ENCODE assay signal across 1 cellular context in the genomic region with DNA sequence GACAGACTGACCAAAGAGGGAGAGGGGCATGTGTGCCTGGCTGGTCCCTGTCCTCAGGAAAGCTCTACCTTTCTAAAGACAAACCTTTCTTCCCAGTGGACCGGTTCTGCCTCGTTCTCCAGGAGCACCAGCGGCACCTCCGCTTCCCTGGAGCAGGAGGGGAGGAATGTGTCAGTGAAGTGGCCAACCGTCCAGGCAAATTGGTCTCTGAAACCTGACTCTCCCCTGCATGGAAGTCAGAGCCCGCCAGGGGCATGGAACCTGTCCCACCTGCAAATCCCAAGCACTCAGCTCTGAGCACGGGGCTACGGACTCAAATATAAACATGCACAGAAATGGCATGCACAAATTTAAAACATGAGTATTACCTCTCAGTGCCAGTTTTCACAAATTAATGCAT.
TF ChIP-seq lines count a peak whose summit lies in the region.

No MANE protein-coding gene starts in this region.

TF ChIP-seq in GM23338, 12 proteins besides CTCF, POLR2A, EP300 and RAD21:
- TF ChIP-seq, protein P1, sequence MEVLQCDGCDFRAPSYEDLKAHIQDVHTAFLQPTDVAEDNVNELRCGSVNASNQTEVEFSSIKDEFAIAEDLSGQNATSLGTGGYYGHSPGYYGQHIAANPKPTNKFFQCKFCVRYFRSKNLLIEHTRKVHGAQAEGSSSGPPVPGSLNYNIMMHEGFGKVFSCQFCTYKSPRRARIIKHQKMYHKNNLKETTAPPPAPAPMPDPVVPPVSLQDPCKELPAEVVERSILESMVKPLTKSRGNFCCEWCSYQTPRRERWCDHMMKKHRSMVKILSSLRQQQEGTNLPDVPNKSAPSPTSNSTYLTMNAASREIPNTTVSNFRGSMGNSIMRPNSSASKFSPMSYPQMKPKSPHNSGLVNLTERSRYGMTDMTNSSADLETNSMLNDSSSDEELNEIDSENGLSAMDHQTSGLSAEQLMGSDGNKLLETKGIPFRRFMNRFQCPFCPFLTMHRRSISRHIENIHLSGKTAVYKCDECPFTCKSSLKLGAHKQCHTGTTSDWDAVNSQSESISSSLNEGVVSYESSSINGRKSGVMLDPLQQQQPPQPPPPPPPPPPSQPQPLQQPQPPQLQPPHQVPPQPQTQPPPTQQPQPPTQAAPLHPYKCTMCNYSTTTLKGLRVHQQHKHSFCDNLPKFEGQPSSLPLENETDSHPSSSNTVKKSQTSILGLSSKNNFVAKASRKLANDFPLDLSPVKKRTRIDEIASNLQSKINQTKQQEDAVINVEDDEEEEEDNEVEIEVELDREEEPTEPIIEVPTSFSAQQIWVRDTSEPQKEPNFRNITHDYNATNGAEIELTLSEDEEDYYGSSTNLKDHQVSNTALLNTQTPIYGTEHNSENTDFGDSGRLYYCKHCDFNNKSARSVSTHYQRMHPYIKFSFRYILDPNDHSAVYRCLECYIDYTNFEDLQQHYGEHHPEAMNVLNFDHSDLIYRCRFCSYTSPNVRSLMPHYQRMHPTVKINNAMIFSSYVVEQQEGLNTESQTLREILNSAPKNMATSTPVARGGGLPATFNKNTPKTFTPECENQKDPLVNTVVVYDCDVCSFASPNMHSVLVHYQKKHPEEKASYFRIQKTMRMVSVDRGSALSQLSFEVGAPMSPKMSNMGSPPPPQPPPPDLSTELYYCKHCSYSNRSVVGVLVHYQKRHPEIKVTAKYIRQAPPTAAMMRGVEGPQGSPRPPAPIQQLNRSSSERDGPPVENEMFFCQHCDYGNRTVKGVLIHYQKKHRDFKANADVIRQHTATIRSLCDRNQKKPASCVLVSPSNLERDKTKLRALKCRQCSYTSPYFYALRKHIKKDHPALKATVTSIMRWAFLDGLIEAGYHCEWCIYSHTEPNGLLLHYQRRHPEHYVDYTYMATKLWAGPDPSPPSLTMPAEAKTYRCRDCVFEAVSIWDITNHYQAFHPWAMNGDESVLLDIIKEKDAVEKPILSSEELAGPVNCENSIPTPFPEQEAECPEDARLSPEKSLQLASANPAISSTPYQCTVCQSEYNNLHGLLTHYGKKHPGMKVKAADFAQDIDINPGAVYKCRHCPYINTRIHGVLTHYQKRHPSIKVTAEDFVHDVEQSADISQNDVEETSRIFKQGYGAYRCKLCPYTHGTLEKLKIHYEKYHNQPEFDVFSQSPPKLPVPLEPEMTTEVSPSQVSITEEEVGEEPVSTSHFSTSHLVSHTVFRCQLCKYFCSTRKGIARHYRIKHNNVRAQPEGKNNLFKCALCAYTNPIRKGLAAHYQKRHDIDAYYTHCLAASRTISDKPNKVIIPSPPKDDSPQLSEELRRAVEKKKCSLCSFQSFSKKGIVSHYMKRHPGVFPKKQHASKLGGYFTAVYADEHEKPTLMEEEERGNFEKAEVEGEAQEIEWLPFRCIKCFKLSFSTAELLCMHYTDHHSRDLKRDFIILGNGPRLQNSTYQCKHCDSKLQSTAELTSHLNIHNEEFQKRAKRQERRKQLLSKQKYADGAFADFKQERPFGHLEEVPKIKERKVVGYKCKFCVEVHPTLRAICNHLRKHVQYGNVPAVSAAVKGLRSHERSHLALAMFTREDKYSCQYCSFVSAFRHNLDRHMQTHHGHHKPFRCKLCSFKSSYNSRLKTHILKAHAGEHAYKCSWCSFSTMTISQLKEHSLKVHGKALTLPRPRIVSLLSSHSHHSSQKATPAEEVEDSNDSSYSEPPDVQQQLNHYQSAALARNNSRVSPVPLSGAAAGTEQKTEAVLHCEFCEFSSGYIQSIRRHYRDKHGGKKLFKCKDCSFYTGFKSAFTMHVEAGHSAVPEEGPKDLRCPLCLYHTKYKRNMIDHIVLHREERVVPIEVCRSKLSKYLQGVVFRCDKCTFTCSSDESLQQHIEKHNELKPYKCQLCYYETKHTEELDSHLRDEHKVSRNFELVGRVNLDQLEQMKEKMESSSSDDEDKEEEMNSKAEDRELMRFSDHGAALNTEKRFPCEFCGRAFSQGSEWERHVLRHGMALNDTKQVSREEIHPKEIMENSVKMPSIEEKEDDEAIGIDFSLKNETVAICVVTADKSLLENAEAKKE (CRISPR knock-in tag; IDR thresholded peaks at IDR 0.05): no peak
- no peak for TF ChIP-seq CREB1 (CRISPR knock-in tag; IDR thresholded peaks at IDR 0.05; ENCODE audit: low read depth)
- TF ChIP-seq POLR2AphosphoS5 (IDR thresholded peaks at IDR 0.05; ENCODE audit: low read depth): no peak
- no peak for TF ChIP-seq EZH2 (IDR thresholded peaks at IDR 0.05; ENCODE audit: low read depth, unreplicated experiment)
- TF ChIP-seq ZNF114 (CRISPR knock-in tag; IDR thresholded peaks at IDR 0.05): no peak
- TF ChIP-seq, protein P2, sequence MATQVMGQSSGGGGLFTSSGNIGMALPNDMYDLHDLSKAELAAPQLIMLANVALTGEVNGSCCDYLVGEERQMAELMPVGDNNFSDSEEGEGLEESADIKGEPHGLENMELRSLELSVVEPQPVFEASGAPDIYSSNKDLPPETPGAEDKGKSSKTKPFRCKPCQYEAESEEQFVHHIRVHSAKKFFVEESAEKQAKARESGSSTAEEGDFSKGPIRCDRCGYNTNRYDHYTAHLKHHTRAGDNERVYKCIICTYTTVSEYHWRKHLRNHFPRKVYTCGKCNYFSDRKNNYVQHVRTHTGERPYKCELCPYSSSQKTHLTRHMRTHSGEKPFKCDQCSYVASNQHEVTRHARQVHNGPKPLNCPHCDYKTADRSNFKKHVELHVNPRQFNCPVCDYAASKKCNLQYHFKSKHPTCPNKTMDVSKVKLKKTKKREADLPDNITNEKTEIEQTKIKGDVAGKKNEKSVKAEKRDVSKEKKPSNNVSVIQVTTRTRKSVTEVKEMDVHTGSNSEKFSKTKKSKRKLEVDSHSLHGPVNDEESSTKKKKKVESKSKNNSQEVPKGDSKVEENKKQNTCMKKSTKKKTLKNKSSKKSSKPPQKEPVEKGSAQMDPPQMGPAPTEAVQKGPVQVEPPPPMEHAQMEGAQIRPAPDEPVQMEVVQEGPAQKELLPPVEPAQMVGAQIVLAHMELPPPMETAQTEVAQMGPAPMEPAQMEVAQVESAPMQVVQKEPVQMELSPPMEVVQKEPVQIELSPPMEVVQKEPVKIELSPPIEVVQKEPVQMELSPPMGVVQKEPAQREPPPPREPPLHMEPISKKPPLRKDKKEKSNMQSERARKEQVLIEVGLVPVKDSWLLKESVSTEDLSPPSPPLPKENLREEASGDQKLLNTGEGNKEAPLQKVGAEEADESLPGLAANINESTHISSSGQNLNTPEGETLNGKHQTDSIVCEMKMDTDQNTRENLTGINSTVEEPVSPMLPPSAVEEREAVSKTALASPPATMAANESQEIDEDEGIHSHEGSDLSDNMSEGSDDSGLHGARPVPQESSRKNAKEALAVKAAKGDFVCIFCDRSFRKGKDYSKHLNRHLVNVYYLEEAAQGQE (IDR thresholded peaks at IDR 0.05; ENCODE audit: unreplicated experiment): no peak
